Comparison of ENCODE assay signal across 1 cellular context in genomic region chr21:33914188-33914587, GRCh38.
TF ChIP-seq lines count a peak whose summit lies in the region.

No MANE protein-coding gene starts in this region.

TF ChIP-seq in GM23338, 12 proteins besides CTCF, POLR2A, EP300 and RAD21 (continued from another document):
- TF ChIP-seq REST (IDR thresholded peaks at IDR 0.05; ENCODE audit: unreplicated experiment) (no peak), CREB1 (CRISPR knock-in tag; IDR thresholded peaks at IDR 0.05; ENCODE audit: low read depth) (no peak), NANOG (IDR thresholded peaks at IDR 0.05; ENCODE audit: borderline replicate concordance) (no peak), ZNF462 (CRISPR knock-in tag; IDR thresholded peaks at IDR 0.05) (no peak)
